Comparison of ENCODE assay signal across 8 cellular contexts in genomic region chr9:128771094-128771721, GRCh38. TPM values are rescaled to one million over a fixed set of nuclear protein-coding genes. Genes with fewer than 3 reads are reported as not detected.
A peak's percentile ranks its signal among the peaks of the same experiment; 100 is the strongest.
DNase-seq lines count a peak whose midpoint lies in the region; ATAC-seq and TF ChIP-seq lines count a peak whose summit lies in the region.

No MANE protein-coding gene starts in this region.

- H3K4me3 ChIP-seq in Jurkat, Clone E6-1 (ENCODE audit: low read length): peak overlapping the region; percentile 94
- H3K4me3 ChIP-seq in ascending aorta: peak overlapping the region; percentile 84 to 85
- H3K4me3 ChIP-seq in iPS-18a (ENCODE audit: low read length): peak overlapping the region; percentile 64
- H3K4me3 ChIP-seq in smooth muscle cell: peak overlapping the region; percentile 96

- 7% methylated on average over 24 of the region's 28 CpGs for WGBS in smooth muscle cell (ENCODE audit: low lambda C conversion rate)

- DNase-seq in DMS79 treated with DMSO at 0.1 percent for 48 hours (lab: John Stamatoyannopoulos, UW) (peak; percentile 10), ascending aorta (ENCODE audit: low spot score in 2 of 2) (no peak), smooth muscle cell (lab: John Stamatoyannopoulos, UW; ENCODE audit: unreplicated experiment) (peak; percentile 52), medulla oblongata (ENCODE audit: extremely low spot score) (no peak), NOMO-1 treated with DMSO at 0.1 percent for 48 hours (lab: John Stamatoyannopoulos, UW; ENCODE audit: unreplicated experiment) (no peak)
- no peak for DNase-seq in Jurkat, Clone E6-1 (ENCODE audit: low read depth, low spot score)

- peaks cover 20% of the 10 kb centered on the region for H3K79me2 ChIP-seq in smooth muscle cell (ENCODE audit: low read depth)

- peaks cover 3% of the 10 kb centered on the region for H4K20me1 ChIP-seq in smooth muscle cell (ENCODE audit: low read depth)

- no peak for TF ChIP-seq CTCF in ascending aorta (IDR thresholded peaks at IDR 0.05)
- no peak for TF ChIP-seq CTCF in smooth muscle cell (IDR thresholded peaks at IDR 0.05; ENCODE audit: borderline replicate concordance, insufficient read depth, poor library complexity, severe bottlenecking)

- H3F3A ChIP-seq in smooth muscle cell (ENCODE audit: low read depth): peaks cover 5% of the 10 kb centered on the region

- H3K36me3 ChIP-seq in ascending aorta (no peaks in the 10 kb centered on the region), iPS-18a (ENCODE audit: control insufficient read depth, low read depth, low read length) (no peaks in the 10 kb centered on the region), smooth muscle cell (ENCODE audit: low read depth) (no peaks in the 10 kb centered on the region)

- no peaks in the 10 kb centered on the region for H3K9me3 ChIP-seq in ascending aorta
- H3K9me3 ChIP-seq in iPS-18a (ENCODE audit: control insufficient read depth, low read depth, low read length): no peaks in the 10 kb centered on the region
- no peaks in the 10 kb centered on the region for H3K9me3 ChIP-seq in smooth muscle cell (replicated peaks; ENCODE audit: low read depth)

- H3K27ac ChIP-seq in ascending aorta: peak overlapping the region; percentile 88 to 95
- H3K27ac ChIP-seq in iPS-18a (ENCODE audit: low read length): peak overlapping the region; percentile 3
- H3K27ac ChIP-seq in smooth muscle cell (ENCODE audit: low read depth): peak overlapping the region; percentile 94

- H3K27me3 ChIP-seq in ascending aorta: no peaks in the 10 kb centered on the region
- H3K27me3 ChIP-seq in iPS-18a (ENCODE audit: control insufficient read depth, insufficient read depth, low read length): no peaks in the 10 kb centered on the region
- no peaks in the 10 kb centered on the region for H3K27me3 ChIP-seq in smooth muscle cell (ENCODE audit: low read depth)

- H2AFZ ChIP-seq in smooth muscle cell (ENCODE audit: low read depth): peak overlapping the region; percentile 100

- intact Hi-C loops in ascending aorta (cut with DNase I): loop anchor here (1.0 to 5.0 kb wide), 4 partner anchors 16 to 1051 kb away; partner anchors contain the start of genes PKN3, TBC1D13, TOR1A and ZDHHC12

- H3K4me1 ChIP-seq in ascending aorta (peaks cover 0 to 23% of the 10 kb centered on the region in 2 donors), iPS-18a (ENCODE audit: control insufficient read depth, low read depth, low read length) (peaks cover 6% of the 10 kb centered on the region), smooth muscle cell (ENCODE audit: low read depth) (peaks cover 11% of the 10 kb centered on the region)

- H3K9ac ChIP-seq in iPS-18a (ENCODE audit: low read length): peak overlapping the region; percentile 52
- peak overlapping the region; percentile 95 for H3K9ac ChIP-seq in smooth muscle cell (ENCODE audit: low read depth)

- peak overlapping the region; percentile 93 for H3K4me2 ChIP-seq in smooth muscle cell

- ATAC-seq in GM21526 (IDR thresholded peaks at IDR 0.05; ENCODE audit: low FRiP score, unreplicated experiment): peak; percentile 28

RNA-seq across cellular contexts. Expression of gene ZER1, which starts 0.5 kb away (rescaled TPM):
- 10.7 TPM for polyA plus RNA-seq in Jurkat, Clone E6-1 (2012; ENCODE audit: insufficient read depth, insufficient read length)
- 55.5 TPM for total RNA-seq in ascending aorta
- 35.1 and 38.4 TPM in 2 replicates for total RNA-seq in smooth muscle cell
- 30.6 and 34.6 TPM in 2 replicates for polyA plus RNA-seq in smooth muscle cell

RNA-seq across cellular contexts. Expression of gene TBC1D13, which starts 15.8 kb away (rescaled TPM):
- 17.1 TPM for polyA plus RNA-seq in Jurkat, Clone E6-1 (2012; ENCODE audit: insufficient read depth, insufficient read length)
- total RNA-seq in ascending aorta (19.8 TPM), smooth muscle cell (7.6 and 25.5 TPM in 2 replicates)
- polyA plus RNA-seq in smooth muscle cell: 27.4 and 29.3 TPM in 2 replicates

RNA-seq across cellular contexts. Expression of gene ENDOG, which starts 47.1 kb away (rescaled TPM):
- 37.4 TPM for polyA plus RNA-seq in Jurkat, Clone E6-1 (2012; ENCODE audit: insufficient read depth, insufficient read length)
- total RNA-seq in ascending aorta (59.4 TPM), smooth muscle cell (10.8 and 18.4 TPM in 2 replicates)
- polyA plus RNA-seq in smooth muscle cell: 30.5 and 35.1 TPM in 2 replicates

RNA-seq across cellular contexts. Expression of gene ZDHHC12, which starts 47.3 kb away (rescaled TPM):
- polyA plus RNA-seq in Jurkat, Clone E6-1 (2012; ENCODE audit: insufficient read depth, insufficient read length): 58.0 TPM
- total RNA-seq in ascending aorta: 49.6 TPM
- 19.9 and 20.8 TPM in 2 replicates for total RNA-seq in smooth muscle cell
- 31.3 and 49.0 TPM in 2 replicates for polyA plus RNA-seq in smooth muscle cell

RNA-seq across cellular contexts. Expression of gene SPOUT1, which starts 58.4 kb away (rescaled TPM):
- polyA plus RNA-seq in Jurkat, Clone E6-1 (2012; ENCODE audit: insufficient read depth, insufficient read length): 98.0 TPM
- total RNA-seq in ascending aorta: 26.5 TPM
- 6.2 and 8.7 TPM in 2 replicates for total RNA-seq in smooth muscle cell
- 44.8 and 50.4 TPM in 2 replicates for polyA plus RNA-seq in smooth muscle cell

Comparison
In these comparisons a context has a peak if more than half of its experiments do, and no peak if none do; other contexts are left out.
1. DNase-seq: peak in DMS79 treated with DMSO at 0.1 percent for 48 hours (single experiment) and smooth muscle cell (single experiment); none in Jurkat, Clone E6-1 (single experiment), ascending aorta (0 of 2), medulla oblongata (single experiment) and NOMO-1 treated with DMSO at 0.1 percent for 48 hours (single experiment).
2. H3K27ac ChIP-seq: peak in every context shown above with its lines; median percentile 94 in smooth muscle cell; 92 in ascending aorta; 3 in iPS-18a.
3. Peak in every context shown above with its lines, with median percentiles within 50 percentile points of each other: H3K4me3 ChIP-seq.